In genomic region chr2:23453936-23454460, GRCh38 we compare ENCODE assay signal across 22 cellular contexts.
A peak's percentile ranks its signal among the peaks of the same experiment; 100 is the strongest.
DNase-seq lines count a peak whose midpoint lies in the region; ATAC-seq and TF ChIP-seq lines count a peak whose summit lies in the region.
"Had no signal": no experiment of that assay in that cellular context is flagged by ENCODE, and none has a peak within 500 bp of the region (broad histone marks: within the 10 kb centered on the region; RNA-seq: fewer than 3 reads in every experiment).

No MANE protein-coding gene starts in this region.

- H4K20me1 ChIP-seq in DND-41 (ENCODE audit: insufficient read depth, low read length), result peaks cover 36% of the 10 kb centered on the region

- H3K9me3 Mint-ChIP-seq in stimulated activated memory B cell treated with anti-CD40 and anti-IgM and Interleukin-4, amounts not matched to agents 10 μg/mL and 1 μg/mL and 100 μg/mL, for 72 hours, result no peaks in the 10 kb centered on the region
- H3K9me3 Mint-ChIP-seq: mesothelial cell of epicardium had no signal

- no peaks in the 10 kb centered on the region for H3K9me3 ChIP-seq in DND-41 (ENCODE audit: insufficient read depth, low read length, severe bottlenecking)
- no peaks in the 10 kb centered on the region for H3K9me3 ChIP-seq in WERI-Rb-1 (ENCODE audit: severe bottlenecking)

- TF ChIP-seq CTCF in DND-41 (IDR thresholded peaks at IDR 0.05; ENCODE audit: borderline replicate concordance, extremely low read depth, low read length, poor library complexity, severe bottlenecking) (no peak), WERI-Rb-1 (IDR thresholded peaks at IDR 0.05; ENCODE audit: low read depth, low read length) (no peak)

- H3K4me1 Mint-ChIP-seq in stimulated activated memory B cell treated with anti-CD40 and anti-IgM and Interleukin-4, amounts not matched to agents 10 μg/mL and 1 μg/mL and 100 μg/mL, for 72 hours, result peaks cover 32% of the 10 kb centered on the region

- no peaks in the 10 kb centered on the region for H3K79me2 ChIP-seq in DND-41 (ENCODE audit: insufficient read depth, low read length)

- H3K27ac ChIP-seq in DND-41 (ENCODE audit: low read length), result no peak overlapping the region
- peak overlapping the region; percentile 51 for H3K27ac ChIP-seq in WERI-Rb-1
- H3K27ac ChIP-seq in rectal smooth muscle tissue (ENCODE audit: low read depth, low read length), result peak overlapping the region; percentile 67
- H3K27ac ChIP-seq: dorsolateral prefrontal cortex had no signal

- no peak overlapping the region for H3K4me3 Mint-ChIP-seq in stimulated activated memory B cell treated with anti-CD40 and anti-IgM and Interleukin-4, amounts not matched to agents 10 μg/mL and 1 μg/mL and 100 μg/mL, for 72 hours
- H3K4me3 Mint-ChIP-seq: mesothelial cell of epicardium had no signal

- H3K27ac Mint-ChIP-seq in stimulated activated memory B cell treated with anti-CD40 and anti-IgM and Interleukin-4, amounts not matched to agents 10 μg/mL and 1 μg/mL and 100 μg/mL, for 72 hours, result no peak overlapping the region

- H3K27me3 Mint-ChIP-seq in stimulated activated memory B cell treated with anti-CD40 and anti-IgM and Interleukin-4, amounts not matched to agents 10 μg/mL and 1 μg/mL and 100 μg/mL, for 72 hours, result peaks cover 8% of the 10 kb centered on the region

- H3K4me3 ChIP-seq in DND-41 (ENCODE audit: low read depth in 1 of 2, low read length in 2 of 2), result no peak overlapping the region
- no peak overlapping the region for H3K4me3 ChIP-seq in WERI-Rb-1 (ENCODE audit: low read depth, low read length)
- no peak overlapping the region for H3K4me3 ChIP-seq in rectal smooth muscle tissue (ENCODE audit: low read length)
- H3K4me3 ChIP-seq: dorsolateral prefrontal cortex had no signal

- peak overlapping the region; percentile 57 for H3K4me2 ChIP-seq in DND-41 (ENCODE audit: insufficient read depth, low read length)

- H3K27me3 ChIP-seq in DND-41 (ENCODE audit: insufficient read depth, low read length, poor library complexity) (peaks cover 6% of the 10 kb centered on the region), WERI-Rb-1 (ENCODE audit: insufficient read depth, low read depth, severe bottlenecking) (no peaks in the 10 kb centered on the region), rectal smooth muscle tissue (ENCODE audit: control insufficient read depth, insufficient read depth, low read length) (no peaks in the 10 kb centered on the region)

- no peak overlapping the region for H3K9ac ChIP-seq in DND-41 (ENCODE audit: low read depth, low read length)
- H3K9ac ChIP-seq in rectal smooth muscle tissue (ENCODE audit: low read length), result no peak overlapping the region

- no peaks in the 10 kb centered on the region for H3K36me3 Mint-ChIP-seq in stimulated activated memory B cell treated with anti-CD40 and anti-IgM and Interleukin-4, amounts not matched to agents 10 μg/mL and 1 μg/mL and 100 μg/mL, for 72 hours
- H3K36me3 Mint-ChIP-seq: mesothelial cell of epicardium had no signal

- ATAC-seq in DND-41 (ENCODE audit: insufficient read depth, low read depth) (no peak), HG03432 (IDR thresholded peaks at IDR 0.05; ENCODE audit: unreplicated experiment) (no peak), GM21526 (IDR thresholded peaks at IDR 0.05; ENCODE audit: low FRiP score, unreplicated experiment) (no peak)
- ATAC-seq in stimulated activated memory B cell treated with anti-CD40 and anti-IgM and Interleukin-4, amounts not matched to agents 10 μg/mL and 1 μg/mL and 100 μg/mL, for 72 hours, result no peak
- ATAC-seq: left colon had no signal

- H3K4me1 ChIP-seq in DND-41 (ENCODE audit: insufficient read depth, low read length) (peaks cover 27% of the 10 kb centered on the region), rectal smooth muscle tissue (ENCODE audit: control insufficient read depth, insufficient read depth, low read length) (peaks cover 15% of the 10 kb centered on the region)

- no peak overlapping the region for H2AFZ ChIP-seq in DND-41 (ENCODE audit: low read depth, low read length)

- DNase-seq in DND-41, result no peak
- peak; percentile 85 for DNase-seq in WERI-Rb-1
- DNase-seq in islet precursor cell, result peak; percentile 73
- DNase-seq in stimulated activated CD4-positive, alpha-beta T cell treated with anti-CD3 and anti-CD28 coated beads, Interleukin-15, amount 100 ng/mL, for 24 hours, result no peak
- DNase-seq: activated CD4-positive, alpha-beta T cell treated with anti-CD3 and anti-CD28 coated beads, Interleukin-2, amount 50 U/mL, for 1 hour; activated T-cell treated with anti-CD3 and anti-CD28 coated beads for 4 hours; amniotic stem cell; DMS153; erythroblast; GDM1; left colon; NCI-H69; nucleus accumbens; SIG-M5; stimulated activated CD8-positive, alpha-beta memory T cell treated with anti-CD3 and anti-CD28 coated beads, Interleukin-4, amount 100 ng/mL, for 48 hours; T-helper 1 cell had no signal

- H3K36me3 ChIP-seq in DND-41 (ENCODE audit: insufficient read depth, low read length), result no peaks in the 10 kb centered on the region
- H3K36me3 ChIP-seq in WERI-Rb-1, result peaks cover 3% of the 10 kb centered on the region; the same call in 1 of the 2 replicates
- no peaks in the 10 kb centered on the region for H3K36me3 ChIP-seq in rectal smooth muscle tissue (ENCODE audit: control insufficient read depth, insufficient read depth, low read length)

Comparison
In these comparisons a context has a peak if more than half of its experiments do, and no peak if none do; other contexts are left out.
1. DNase-seq: peak in WERI-Rb-1 (single experiment) and islet precursor cell (single experiment); none in DND-41 (single experiment) and stimulated activated CD4-positive, alpha-beta T cell treated with anti-CD3 and anti-CD28 coated beads, Interleukin-15, amount 100 ng/mL, for 24 hours (single experiment).